ENCODE assay signal across 13 cellular contexts in the genomic region with DNA sequence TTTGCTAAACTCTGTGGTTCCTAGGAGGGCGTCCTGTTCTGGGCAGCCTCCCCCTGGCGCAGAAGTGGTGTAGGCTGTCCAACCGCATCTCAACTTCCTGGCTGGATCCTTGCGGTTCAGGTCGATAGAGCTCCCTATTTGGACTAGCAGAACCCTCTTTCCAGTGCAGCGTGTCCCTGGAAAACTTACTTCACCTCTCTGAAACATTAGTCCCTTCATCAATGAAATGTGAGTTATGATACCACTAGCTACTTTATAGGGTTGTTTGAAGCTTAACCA. TPM values are rescaled to one million over a fixed set of nuclear protein-coding genes. Genes with fewer than 3 reads are reported as not detected.
A peak's percentile ranks its signal among the peaks of the same experiment; 100 is the strongest.
DNase-seq lines count a peak whose midpoint lies in the region; ATAC-seq and TF ChIP-seq lines count a peak whose summit lies in the region.
"Had no signal": no experiment of that assay in that cellular context is flagged by ENCODE, and none has a peak within 500 bp of the region (broad histone marks: within the 10 kb centered on the region; RNA-seq: fewer than 3 reads in every experiment).

No MANE protein-coding gene starts in this region.

- no peak for DNase-seq in heart right ventricle
- DNase-seq in left cardiac atrium = no peak
- DNase-seq in brain microvascular endothelial cell = peak; percentile 11
- DNase-seq in mesenchymal stem cell = no peak
- DNase-seq in type B pancreatic cell (ENCODE audit: extremely low spot score, unreplicated experiment) = no peak
- no peak for DNase-seq in NK-92 (lab: John Stamatoyannopoulos, UW; ENCODE audit: unreplicated experiment)
- no peak for DNase-seq in globus pallidus (ENCODE audit: low spot score)
- no peak for DNase-seq in D341Med (ENCODE audit: low spot score)
- DNase-seq: central memory CD4-positive, alpha-beta T cell; NCI-H226 had no signal

- peaks cover 0 to 22% (median 17%) of the 10 kb centered on the region in 9 donors for H3K4me1 ChIP-seq in heart right ventricle
- peaks cover 27% of the 10 kb centered on the region for H3K4me1 ChIP-seq in mesenchymal stem cell (ENCODE audit: control insufficient read depth, insufficient read depth, low read depth, low read length)

- H2AFZ ChIP-seq in mesenchymal stem cell (ENCODE audit: low read depth, low read length) = no peak overlapping the region

- WGBS in heart right ventricle, 2 donors = 29 to 44% methylated on average over 6 of the region's 6 CpGs
- WGBS in mesenchymal stem cell = 49% methylated on average over 5 of the region's 6 CpGs

- no peaks in the 10 kb centered on the region for H3K36me3 Mint-ChIP-seq in type B pancreatic cell

- no peak overlapping the region for H2BK15ac ChIP-seq in mesenchymal stem cell (ENCODE audit: low read depth, poor library complexity, severe bottlenecking)

- peak overlapping the region in 9 of 10 donors; percentile 24 to 64 (median 57) for H3K4me3 ChIP-seq in heart right ventricle
- peak overlapping the region; percentile 65 for H3K4me3 ChIP-seq in brain microvascular endothelial cell (ENCODE audit: low read depth, low read length)
- peak overlapping the region; percentile 78 to 92 for H3K4me3 ChIP-seq in mesenchymal stem cell (ENCODE audit: insufficient read depth in 1 of 2, low read depth in 1 of 2, low read length in 2 of 2)
- H3K4me3 ChIP-seq: K562 had no signal

- H3K9me3 Mint-ChIP-seq in type B pancreatic cell = no peaks in the 10 kb centered on the region

- no peak overlapping the region for H4K91ac ChIP-seq in mesenchymal stem cell (ENCODE audit: low read length)

- no peaks in the 10 kb centered on the region for H3K9me3 ChIP-seq in heart right ventricle
- no peaks in the 10 kb centered on the region for H3K9me3 ChIP-seq in mesenchymal stem cell (ENCODE audit: control insufficient read depth, low read length)
- H3K9me3 ChIP-seq: right lobe of liver had no signal

- H3K4me1 Mint-ChIP-seq in type B pancreatic cell (ENCODE audit: unreplicated experiment) = peaks cover 9% of the 10 kb centered on the region

- no peak overlapping the region for H3K4ac ChIP-seq in mesenchymal stem cell (ENCODE audit: low read depth in 1 of 2, low read length in 2 of 2)

- H3K36me3 ChIP-seq in heart right ventricle (no peaks in the 10 kb centered on the region), brain microvascular endothelial cell (replicated peaks) (no peaks in the 10 kb centered on the region), mesenchymal stem cell (ENCODE audit: control insufficient read depth in 1 of 2, insufficient read depth in 2 of 2, low read depth in 1 of 2, low read length in 2 of 2) (no peaks in the 10 kb centered on the region)
- H3K36me3 ChIP-seq: right lobe of liver had no signal

- peak overlapping the region; percentile 91 for H3K9ac ChIP-seq in mesenchymal stem cell (ENCODE audit: low read length)

- H3K4me3 Mint-ChIP-seq in type B pancreatic cell = peak overlapping the region; percentile 94

- in situ Hi-C loops in brain microvascular endothelial cell (cut with HindIII; ENCODE audit: low pct_ligation_motif_present, low sequenced_read_pairs) = no loop called here

- no peak overlapping the region for H3K18ac ChIP-seq in mesenchymal stem cell (ENCODE audit: low read depth in 1 of 2, low read length in 2 of 2)

- no peak overlapping the region for H2BK5ac ChIP-seq in mesenchymal stem cell (ENCODE audit: low read depth, low read length, poor library complexity, severe bottlenecking)

- no peak overlapping the region for H2AK5ac ChIP-seq in mesenchymal stem cell (ENCODE audit: low read length, severe bottlenecking)

- H4K8ac ChIP-seq in mesenchymal stem cell (ENCODE audit: low read length) = no peak overlapping the region

- H3K14ac ChIP-seq in mesenchymal stem cell (ENCODE audit: low read length in 2 of 2) = no peak overlapping the region

- H3K23ac ChIP-seq in mesenchymal stem cell (ENCODE audit: low read length in 2 of 2) = no peak overlapping the region

- H3K79me1 ChIP-seq in mesenchymal stem cell (replicated peaks; ENCODE audit: low read length, poor library complexity, severe bottlenecking) = peaks cover 18% of the 10 kb centered on the region

- no peak overlapping the region for H3K27ac ChIP-seq in heart right ventricle
- H3K27ac ChIP-seq in brain microvascular endothelial cell = no peak overlapping the region
- H3K27ac ChIP-seq in mesenchymal stem cell (ENCODE audit: low read length, poor library complexity, severe bottlenecking) = peak overlapping the region; percentile 15
- H3K27ac ChIP-seq: C4-2B, right lobe of liver had no signal

- no peak for TF ChIP-seq CTCF in heart right ventricle (IDR thresholded peaks at IDR 0.05)
- no peak for TF ChIP-seq CTCF in brain microvascular endothelial cell (IDR thresholded peaks at IDR 0.05; ENCODE audit: low read depth, low read length, missing control alignments)
- no peak for TF ChIP-seq CTCF in type B pancreatic cell (conservative IDR thresholded peaks at IDR 0.05)

- intact Hi-C loops in heart right ventricle (cut with DNase I) = loop anchor here in 7 of 10 donors (5.0 to 10.0 kb wide), 7 partner anchors 90 to 762 kb away; no protein-coding TSS in a partner anchor
- intact Hi-C loops in left cardiac atrium (cut with DNase I) = loop anchor here in 1 of 2 donors (10.0 kb wide), 1 partner anchor 742 kb away; no protein-coding TSS in a partner anchor

- ATAC-seq in heart right ventricle = peak in 1 of 8 donors; percentile 7
- ATAC-seq in left cardiac atrium = no peak
- ATAC-seq: K562, right lobe of liver had no signal

- peak overlapping the region; percentile 98 for H3K4me2 ChIP-seq in mesenchymal stem cell (ENCODE audit: low read length, poor library complexity, severe bottlenecking)

- H2BK12ac ChIP-seq in mesenchymal stem cell (ENCODE audit: low read length in 2 of 2) = no peak overlapping the region

- H3K27me3 ChIP-seq in heart right ventricle (peaks cover 0 to 39% (median 24%) of the 10 kb centered on the region in 7 donors), brain microvascular endothelial cell (replicated peaks) (no peaks in the 10 kb centered on the region), mesenchymal stem cell (ENCODE audit: control insufficient read depth in 1 of 2, insufficient read depth in 1 of 2, low read length in 2 of 2) (no peaks in the 10 kb centered on the region)

- no peak overlapping the region for H2BK120ac ChIP-seq in mesenchymal stem cell (ENCODE audit: low read depth, low read length)

- no peak overlapping the region for H3K27ac Mint-ChIP-seq in type B pancreatic cell

- peaks cover 72% of the 10 kb centered on the region for H3K27me3 Mint-ChIP-seq in type B pancreatic cell

RNA-seq across cellular contexts. Expression of gene STK32B, which starts 1.1 kb away (rescaled TPM):
- under 1 TPM; 0.25 to 0.68 (median 0.40) TPM for total RNA-seq in heart right ventricle
- polyA plus RNA-seq in heart right ventricle = under 1 TPM; 0.12 to 0.29 TPM
- total RNA-seq in left cardiac atrium = 1 to 10 TPM in 1 of 2 donors, under 1 TPM in 1; 0.52 to 1.4 TPM
- 4.7 TPM for polyA plus RNA-seq in mesenchymal stem cell (2013, experiment 1 of 2)
- polyA plus RNA-seq in mesenchymal stem cell (2013, experiment 2 of 2) = 4.8 TPM
- total RNA-seq in type B pancreatic cell (ENCODE audit: low replicate concordance) = 0.98 and 3.0 TPM in 2 replicates

RNA-seq across cellular contexts. Expression of gene CYTL1, which starts 33.1 kb away (rescaled TPM):
- total RNA-seq in heart right ventricle = under 1 TPM in 5 of 10 donors, not detected in 5; 0.24 to 0.95 (median 0.55) TPM
- polyA plus RNA-seq in heart right ventricle = under 1 TPM in 1 of 2 donors, not detected in 1; 0.20 TPM
- 1 to 10 TPM in 1 of 2 donors, under 1 TPM in 1; 0.34 to 1.4 TPM for total RNA-seq in left cardiac atrium
- 36.4 TPM for polyA plus RNA-seq in mesenchymal stem cell (2013, experiment 1 of 2)
- polyA plus RNA-seq in mesenchymal stem cell (2013, experiment 2 of 2) = 39.7 TPM
- total RNA-seq in type B pancreatic cell (ENCODE audit: low replicate concordance) = 0.52 and 6.9 TPM in 2 replicates
- total RNA-seq: K562 had no signal
- polyA plus RNA-seq: K562 had no signal
